22 cellular contexts compared by ENCODE assay signal in the genomic region with DNA sequence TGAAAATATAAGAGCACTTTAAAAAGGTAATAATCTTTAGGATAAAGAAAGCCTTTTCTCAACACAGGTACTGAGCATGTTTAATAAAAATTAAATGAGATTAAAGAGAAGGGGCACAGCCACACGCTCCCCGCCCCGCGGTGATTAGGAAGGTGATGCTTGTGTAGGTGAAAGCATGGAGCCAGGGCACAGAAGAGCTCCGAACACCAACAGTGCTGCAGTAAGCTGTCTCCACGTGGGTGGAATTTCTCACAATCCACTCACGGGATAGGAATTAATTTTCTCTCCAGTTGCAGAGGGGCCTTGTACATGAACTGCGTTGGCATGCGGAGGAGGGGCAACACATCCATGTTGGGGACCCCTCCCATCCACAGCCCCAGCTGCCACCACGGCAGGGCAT.
"Had no signal": no experiment of that assay in that cellular context is flagged by ENCODE, and none has a peak within 500 bp of the region (broad histone marks: within the 10 kb centered on the region; RNA-seq: fewer than 3 reads in every experiment).

No MANE protein-coding gene starts in this region.

- H3K9me3 ChIP-seq: gastrocnemius medialis, neutrophil, suprapubic skin, thyroid gland, upper lobe of left lung, uterus had no signal

- DNase-seq: cortex of kidney; effector memory CD4-positive, alpha-beta T cell; gastrocnemius medialis; kidney; left cardiac atrium; left ventricle myocardium superior; mesenchymal stem cell; midbrain; posterior cingulate gyrus; right cardiac atrium; stimulated activated CD4-positive, alpha-beta T cell treated with anti-CD3 and anti-CD28 coated beads, Interleukin-2, amount 100 ng/mL, for 48 hours; stimulated activated naive CD8-positive, alpha-beta T cell treated with anti-CD3 and anti-CD28 coated beads, Interleukin-15, Interleukin-2, amounts not matched to agents 100 U/mL and 50 U/mL, for 24 hours; thyroid gland; upper lobe of left lung; uterus had no signal

- H3K36me3 ChIP-seq: uterus had no signal

- H3K27me3 Mint-ChIP-seq: natural killer cell treated with Interleukin-12 subunit alpha and Interleukin-12 subunit beta and Interleukin-15 and Interleukin-18, amount 100 ng/mL, for 72 hours had no signal

- ATAC-seq: gastrocnemius medialis; left cardiac atrium; left ventricle myocardium superior; natural killer cell treated with Interleukin-12 subunit alpha and Interleukin-12 subunit beta and Interleukin-15 and Interleukin-18, amount 100 ng/mL, for 72 hours; right cardiac atrium; stimulated activated naive CD8-positive, alpha-beta T cell treated with anti-CD3 and anti-CD28 coated beads, Interleukin-15, Interleukin-2, amounts not matched to agents 100 U/mL and 50 U/mL, for 24 hours had no signal

- H3K4me3 ChIP-seq: esophagus muscularis mucosa, gastrocnemius medialis, lung, smooth muscle cell, suprapubic skin, thyroid gland, upper lobe of left lung, uterus had no signal

- H3K9me3 Mint-ChIP-seq: natural killer cell treated with Interleukin-12 subunit alpha and Interleukin-12 subunit beta and Interleukin-15 and Interleukin-18, amount 100 ng/mL, for 72 hours had no signal

- H3K27ac ChIP-seq: epithelial cell of prostate, esophagus muscularis mucosa, gastrocnemius medialis, neutrophil, suprapubic skin, upper lobe of left lung, uterus had no signal

- H3K27me3 ChIP-seq: esophagus muscularis mucosa, gastrocnemius medialis, neutrophil, suprapubic skin, thyroid gland, upper lobe of left lung, uterus had no signal

- H3K4me3 Mint-ChIP-seq: natural killer cell treated with Interleukin-12 subunit alpha and Interleukin-12 subunit beta and Interleukin-15 and Interleukin-18, amount 100 ng/mL, for 72 hours had no signal

- H3K4me2 ChIP-seq: smooth muscle cell had no signal

- H3K4me1 ChIP-seq: gastrocnemius medialis, suprapubic skin, upper lobe of left lung, uterus had no signal
